Comparison of ENCODE assay signal across 11 cellular contexts in the genomic region with DNA sequence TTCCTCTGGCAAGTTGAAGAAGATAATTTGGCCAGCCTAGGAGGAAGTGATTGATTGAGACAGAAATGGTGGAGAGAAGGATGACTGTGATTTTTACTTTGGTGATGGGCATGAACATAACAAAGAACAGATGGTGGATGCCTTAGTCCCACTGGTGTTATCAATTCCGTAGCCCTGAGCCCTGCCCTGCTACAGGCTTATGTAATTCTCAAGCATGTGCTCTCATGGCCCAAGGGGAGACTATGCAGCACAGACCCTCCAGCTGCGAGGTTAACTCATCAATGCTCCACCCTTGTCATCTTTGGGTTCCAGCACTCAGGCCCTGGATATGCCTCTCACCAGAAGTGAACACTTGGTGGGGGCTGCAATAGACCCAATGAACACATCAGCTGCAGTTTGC.
A peak's percentile ranks its signal among the peaks of the same experiment; 100 is the strongest.
DNase-seq lines count a peak whose midpoint lies in the region; ATAC-seq and TF ChIP-seq lines count a peak whose summit lies in the region.
"Had no signal": no experiment of that assay in that cellular context is flagged by ENCODE, and none has a peak within 500 bp of the region (broad histone marks: within the 10 kb centered on the region; RNA-seq: fewer than 3 reads in every experiment).

No MANE protein-coding gene starts in this region.

- H3K4me1 Mint-ChIP-seq in activated T-cell treated with anti-CD3 and anti-CD28 coated beads, Interleukin-2, amount 50 U/mL, for 72 hours (ENCODE audit: low read depth), result peaks cover 96% of the 10 kb centered on the region
- H3K4me1 Mint-ChIP-seq in T-cell (peaks cover 85 to 96% (median 87%) of the 10 kb centered on the region in 3 donors), glutamatergic neuron (ENCODE audit: low read depth, unreplicated experiment) (peaks cover 37% of the 10 kb centered on the region)
- peaks cover 98% of the 10 kb centered on the region for H3K4me1 Mint-ChIP-seq in stimulated activated naive CD8-positive, alpha-beta T cell treated with anti-CD3 and anti-CD28 coated beads, Interleukin-15, amount 100 ng/mL, for 72 hours

- CTCF ChIA-PET in T-cell (lab: Charles Lee), result interaction anchor here in 1 of 2 donors (0.6 to 1.3 kb wide), 3 partner anchors 31 to 177 kb away, joined by 3 to 4 read pairs (median 3); no protein-coding TSS in a partner anchor

- DNase-seq in activated T-cell treated with anti-CD3 and anti-CD28 coated beads, Interleukin-2, amount 50 U/mL, for 72 hours, result no peak
- DNase-seq in activated T-cell treated with anti-CD3 and anti-CD28 coated beads for 4 hours (no peak), T-cell (no peak), glutamatergic neuron (peak; percentile 35), DMS114 treated with DMSO at 0.1 percent for 48 hours (lab: John Stamatoyannopoulos, UW; ENCODE audit: unreplicated experiment) (no peak), NCI-H1417 treated with DMSO at 0.1 percent for 48 hours (lab: John Stamatoyannopoulos, UW) (no peak)
- DNase-seq in stimulated activated naive CD8-positive, alpha-beta T cell treated with anti-CD3 and anti-CD28 coated beads, Interleukin-15, amount 100 ng/mL, for 72 hours, result no peak
- no peak for DNase-seq in stimulated activated CD4-positive, alpha-beta T cell treated with anti-CD3 and anti-CD28 coated beads, Interleukin-4, amount 100 ng/mL, for 1 hour
- DNase-seq: BE2C, foreskin melanocyte, NCI-H2081 treated with DMSO at 0.1 percent for 48 hours had no signal

- H3K4me3 Mint-ChIP-seq in activated T-cell treated with anti-CD3 and anti-CD28 coated beads, Interleukin-2, amount 50 U/mL, for 72 hours, result peak overlapping the region; percentile 79 to 91
- peak overlapping the region; percentile 71 to 75 (median 75) for H3K4me3 Mint-ChIP-seq in T-cell
- peak overlapping the region; percentile 72 for H3K4me3 Mint-ChIP-seq in glutamatergic neuron (ENCODE audit: unreplicated experiment)
- peak overlapping the region; percentile 77 to 81 for H3K4me3 Mint-ChIP-seq in stimulated activated naive CD8-positive, alpha-beta T cell treated with anti-CD3 and anti-CD28 coated beads, Interleukin-15, amount 100 ng/mL, for 72 hours

- POLR2A ChIA-PET in T-cell (lab: Charles Lee), result interaction anchor here (0.5 to 1.2 kb wide), 4 partner anchors 60 to 737 kb away, joined by 3 to 4 read pairs (median 3); no protein-coding TSS in a partner anchor

- ATAC-seq in activated T-cell treated with anti-CD3 and anti-CD28 coated beads, Interleukin-2, amount 50 U/mL, for 72 hours (replicated peaks in 1 of 2), result no peak
- no peak for ATAC-seq in T-cell (replicated peaks in 1 of 4)
- ATAC-seq in stimulated activated naive CD8-positive, alpha-beta T cell treated with anti-CD3 and anti-CD28 coated beads, Interleukin-15, amount 100 ng/mL, for 72 hours, result no peak

- TF ChIP-seq CTCF in glutamatergic neuron (IDR thresholded peaks at IDR 0.05; ENCODE audit: partially characterized antibody, unreplicated experiment), result no peak

- H3K9me3 Mint-ChIP-seq in activated T-cell treated with anti-CD3 and anti-CD28 coated beads, Interleukin-2, amount 50 U/mL, for 72 hours, result no peaks in the 10 kb centered on the region
- H3K9me3 Mint-ChIP-seq in T-cell (no peaks in the 10 kb centered on the region), glutamatergic neuron (ENCODE audit: unreplicated experiment) (peaks cover 6% of the 10 kb centered on the region)
- H3K9me3 Mint-ChIP-seq in stimulated activated naive CD8-positive, alpha-beta T cell treated with anti-CD3 and anti-CD28 coated beads, Interleukin-15, amount 100 ng/mL, for 72 hours, result no peaks in the 10 kb centered on the region

- peaks cover 0 to 1% of the 10 kb centered on the region in 2 donors for H3K36me3 Mint-ChIP-seq in activated T-cell treated with anti-CD3 and anti-CD28 coated beads, Interleukin-2, amount 50 U/mL, for 72 hours (ENCODE audit: insufficient read depth in 2 of 2)
- no peaks in the 10 kb centered on the region for H3K36me3 Mint-ChIP-seq in T-cell
- no peaks in the 10 kb centered on the region for H3K36me3 Mint-ChIP-seq in glutamatergic neuron (ENCODE audit: unreplicated experiment)

- no peaks in the 10 kb centered on the region for H3K27me3 Mint-ChIP-seq in activated T-cell treated with anti-CD3 and anti-CD28 coated beads, Interleukin-2, amount 50 U/mL, for 72 hours (ENCODE audit: low read depth)
- no peaks in the 10 kb centered on the region for H3K27me3 Mint-ChIP-seq in T-cell
- peaks cover 3% of the 10 kb centered on the region for H3K27me3 Mint-ChIP-seq in glutamatergic neuron (ENCODE audit: unreplicated experiment)
- H3K27me3 Mint-ChIP-seq in stimulated activated naive CD8-positive, alpha-beta T cell treated with anti-CD3 and anti-CD28 coated beads, Interleukin-15, amount 100 ng/mL, for 72 hours, result no peaks in the 10 kb centered on the region

- peak overlapping the region; percentile 90 for H3K27ac Mint-ChIP-seq in activated T-cell treated with anti-CD3 and anti-CD28 coated beads, Interleukin-2, amount 50 U/mL, for 72 hours
- H3K27ac Mint-ChIP-seq in T-cell (peak overlapping the region; percentile 98 to 99), glutamatergic neuron (ENCODE audit: unreplicated experiment) (peak overlapping the region; percentile 81)
- H3K27ac Mint-ChIP-seq in stimulated activated naive CD8-positive, alpha-beta T cell treated with anti-CD3 and anti-CD28 coated beads, Interleukin-15, amount 100 ng/mL, for 72 hours, result peak overlapping the region; percentile 69 to 92
